Comparison of ENCODE assay signal across 8 cellular contexts in genomic region chr1:234963180-234963903, GRCh38.
DNase-seq lines count a peak whose midpoint lies in the region; ATAC-seq, FAIRE-seq and TF ChIP-seq lines count a peak whose summit lies in the region.

No MANE protein-coding gene starts in this region.

- H3K36me3 ChIP-seq in esophagus squamous epithelium (no peaks in the 10 kb centered on the region), pancreas (no peaks in the 10 kb centered on the region), tibial nerve (no peaks in the 10 kb centered on the region)

- DNase-seq in GM13977 (ENCODE audit: low spot score) (peak; percentile 88), NOMO-1 treated with dmso at 0.1 percent for 144 hours (lab: John Stamatoyannopoulos, UW; ENCODE audit: unreplicated experiment) (peak; percentile 95), activated T-cell treated with anti-CD3 and anti-CD28 coated beads for 24 hours (ENCODE audit: low read depth) (peak; percentile 83), esophagus squamous epithelium (lab: John Stamatoyannopoulos, UW) (peak; percentile 60), pancreas (peak in 4 of 6 donors; percentile 48 to 82 (median 67)), tibial nerve (ENCODE audit: low spot score in 2 of 2) (peak; percentile 74 to 78), RKO (ENCODE audit: low spot score) (no peak)

- WGBS in esophagus squamous epithelium, 2 donors, result 54 to 56% methylated on average over 14 to 15 of the region's 15 CpGs
- 14 to 21% methylated on average over 15 of the region's 15 CpGs for WGBS in pancreas, 2 donors
- WGBS in tibial nerve, 2 donors, result 40 to 46% methylated on average over 15 of the region's 15 CpGs

- TF ChIP-seq CTCF in GM13977 (IDR thresholded peaks at IDR 0.05; ENCODE audit: extremely low read depth, insufficient read depth, missing control alignments) (no peak), esophagus squamous epithelium (IDR thresholded peaks at IDR 0.05) (no peak), pancreas (IDR thresholded peaks at IDR 0.05) (no peak), tibial nerve (IDR thresholded peaks at IDR 0.05) (no peak)

- no peak for TF ChIP-seq POLR2A in esophagus squamous epithelium (IDR thresholded peaks at IDR 0.05)
- no peak for TF ChIP-seq POLR2A in tibial nerve (IDR thresholded peaks at IDR 0.05)

- in situ Hi-C loops in GM13977 (cut with MboI; ENCODE audit: low pct_unique_long_range_greater_than_20kb, low sequenced_read_pairs, unreplicated experiment), result no loop called here

- ATAC-seq in HG02870 (IDR thresholded peaks at IDR 0.05; ENCODE audit: unreplicated experiment), result peak; percentile 81
- peak in 3 of 4 donors; percentile 26 to 61 (median 40) for ATAC-seq in pancreas

- H3K27ac ChIP-seq in esophagus squamous epithelium, result peak overlapping the region; percentile 38 to 85 (median 78)
- H3K27ac ChIP-seq in pancreas, result peak overlapping the region; percentile 46 to 87 (median 76)
- peak overlapping the region; percentile 18 to 85 (median 78) for H3K27ac ChIP-seq in tibial nerve

- H3K4me1 ChIP-seq in esophagus squamous epithelium (peaks cover 25 to 57% (median 43%) of the 10 kb centered on the region in 3 donors), pancreas (peaks cover 50 to 68% (median 56%) of the 10 kb centered on the region in 3 donors), tibial nerve (peaks cover 0 to 60% (median 40%) of the 10 kb centered on the region in 4 donors)

- no peaks in the 10 kb centered on the region for H3K9me3 ChIP-seq in esophagus squamous epithelium
- no peaks in the 10 kb centered on the region for H3K9me3 ChIP-seq in pancreas
- no peaks in the 10 kb centered on the region for H3K9me3 ChIP-seq in tibial nerve

- no peak for FAIRE-seq in pancreas (lab: Jason Lieb, UNC)

- TF ChIP-seq EP300 in tibial nerve (IDR thresholded peaks at IDR 0.05), result peak; percentile 53 to 75

- intact Hi-C loops in esophagus squamous epithelium (cut with DNase I), result no loop called here
- intact Hi-C loops in pancreas (cut with DNase I), result loop anchor here in 1 of 3 donors (5.0 kb wide), 2 partner anchors 114 to 351 kb away; partner anchors contain the start of gene IRF2BP2

- H3K27me3 ChIP-seq in esophagus squamous epithelium, result no peaks in the 10 kb centered on the region
- no peaks in the 10 kb centered on the region for H3K27me3 ChIP-seq in pancreas
- no peaks in the 10 kb centered on the region for H3K27me3 ChIP-seq in tibial nerve

- H3K4me3 ChIP-seq in esophagus squamous epithelium (no peak overlapping the region), pancreas (no peak overlapping the region), tibial nerve (no peak overlapping the region)
